In the genomic region with DNA sequence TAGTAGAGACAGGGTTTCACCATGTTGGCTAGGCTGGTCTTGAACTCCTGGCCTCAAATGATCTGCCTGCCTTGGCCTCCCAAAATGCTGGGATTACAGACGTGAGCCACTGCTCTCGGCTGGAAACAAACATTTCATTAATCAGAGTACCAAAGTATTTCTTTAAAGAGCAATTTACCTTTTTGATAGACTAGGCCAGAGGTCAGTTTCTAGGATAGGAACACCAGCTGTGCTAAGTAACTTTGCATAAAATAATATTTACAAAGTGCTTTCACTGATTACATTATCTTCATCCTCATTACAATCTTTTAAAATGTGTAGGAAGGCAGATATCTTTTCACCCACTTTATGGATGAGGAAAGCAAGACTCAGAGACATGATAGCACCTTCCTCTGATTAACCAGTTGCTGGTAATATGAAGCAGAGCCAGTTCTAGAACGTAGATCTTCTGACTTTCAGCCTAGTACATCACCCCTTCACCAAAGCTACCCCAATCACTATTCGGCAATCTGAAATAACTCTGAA, we compare ENCODE assay signal across 19 cellular contexts.
A peak's percentile ranks its signal among the peaks of the same experiment; 100 is the strongest.
DNase-seq lines count a peak whose midpoint lies in the region; ATAC-seq and TF ChIP-seq lines count a peak whose summit lies in the region.
"Had no signal": no experiment of that assay in that cellular context is flagged by ENCODE, and none has a peak within 500 bp of the region (broad histone marks: within the 10 kb centered on the region; RNA-seq: fewer than 3 reads in every experiment).

No MANE protein-coding gene starts in this region.

- intact Hi-C loops in A673 (cut with micrococcal nuclease; ENCODE audit: unreplicated experiment) (loop anchor here (5.0 kb wide), 1 partner anchor 169 kb away; no protein-coding TSS in a partner anchor), body of pancreas (cut with DNase I) (no loop called here)

- POLR2A ChIA-PET in A673 (lab: Charles Lee; ENCODE audit: low non-redundant PET), result no interaction called here

- H3K4me3 ChIP-seq in A673 (ENCODE audit: low read depth, low read length, poor library complexity, severe bottlenecking), result no peak overlapping the region
- no peak overlapping the region for H3K4me3 ChIP-seq in KMS-11 (IDR thresholded peaks at IDR 0.05; ENCODE audit: insufficient read depth, low read depth, low read length)
- no peak overlapping the region for H3K4me3 ChIP-seq in body of pancreas
- H3K4me3 ChIP-seq in mesenchymal stem cell (ENCODE audit: insufficient read depth in 1 of 2, low read depth in 1 of 2, low read length in 2 of 2), result no peak overlapping the region
- H3K4me3 ChIP-seq: tibial artery had no signal

- ATAC-seq in body of pancreas (no peak), GM18907 (IDR thresholded peaks at IDR 0.05; ENCODE audit: unreplicated experiment) (no peak)
- ATAC-seq: effector memory CD8-positive, alpha-beta T cell had no signal

- no peaks in the 10 kb centered on the region for H3K79me2 ChIP-seq in KMS-11 (ENCODE audit: insufficient read depth, low read depth)

- H3K4ac ChIP-seq in mesenchymal stem cell (ENCODE audit: low read depth in 1 of 2, low read length in 2 of 2), result peak overlapping the region in 1 of 2 experiments; percentile 80

- H2AFZ ChIP-seq in KMS-11 (ENCODE audit: low read depth) (peak overlapping the region; percentile 67), mesenchymal stem cell (ENCODE audit: low read depth, low read length) (peak overlapping the region; percentile 4)

- H3K36me3 ChIP-seq in A673 (ENCODE audit: insufficient read depth, low read length, poor library complexity, severe bottlenecking) (no peaks in the 10 kb centered on the region), KMS-11 (ENCODE audit: insufficient read depth) (no peaks in the 10 kb centered on the region), body of pancreas (replicated peaks in 1 of 2; ENCODE audit: insufficient read depth in 1 of 2, low read depth in 2 of 2) (no peaks in the 10 kb centered on the region), mesenchymal stem cell (ENCODE audit: control insufficient read depth in 1 of 2, insufficient read depth in 2 of 2, low read depth in 1 of 2, low read length in 2 of 2) (no peaks in the 10 kb centered on the region)
- H3K36me3 ChIP-seq: tibial artery had no signal

- peak overlapping the region; percentile 65 for H3K27ac ChIP-seq in A673 (ENCODE audit: low read depth, low read length, poor library complexity, severe bottlenecking)
- H3K27ac ChIP-seq in KMS-11, result peak overlapping the region; percentile 56
- H3K27ac ChIP-seq in body of pancreas, result peak overlapping the region; percentile 22 to 71 (median 54)
- peak overlapping the region; percentile 46 for H3K27ac ChIP-seq in mesenchymal stem cell (ENCODE audit: low read length, poor library complexity, severe bottlenecking)
- H3K27ac ChIP-seq: foreskin keratinocyte had no signal

- no peaks in the 10 kb centered on the region for H3K79me1 ChIP-seq in mesenchymal stem cell (replicated peaks; ENCODE audit: low read length, poor library complexity, severe bottlenecking)

- CTCF ChIA-PET in A673 (lab: Charles Lee), result no interaction called here

- BruUV-seq in A673 (replicated peaks; lab: Mats Ljungman, UMichigan), result no TSS peak

- WGBS in body of pancreas, 2 donors, result 49 to 51% methylated on average over 4 of the region's 4 CpGs
- WGBS in mesenchymal stem cell, result 96% methylated on average over 2 of the region's 4 CpGs

- no peak overlapping the region for H2BK5ac ChIP-seq in mesenchymal stem cell (ENCODE audit: low read depth, low read length, poor library complexity, severe bottlenecking)

- no peak overlapping the region for H3K23ac ChIP-seq in mesenchymal stem cell (ENCODE audit: low read length in 2 of 2)

- H3K9me3 ChIP-seq in A673 (ENCODE audit: low read depth, low read length, poor library complexity, severe bottlenecking), result no peaks in the 10 kb centered on the region
- H3K9me3 ChIP-seq in body of pancreas, result no peaks in the 10 kb centered on the region
- no peaks in the 10 kb centered on the region for H3K9me3 ChIP-seq in mesenchymal stem cell (ENCODE audit: control insufficient read depth, low read length)
- H3K9me3 ChIP-seq: tibial artery had no signal

- H2AK5ac ChIP-seq in mesenchymal stem cell (ENCODE audit: low read length, severe bottlenecking), result peak overlapping the region; percentile 36

- H3K9ac ChIP-seq in KMS-11, result 0 out of 2 replicates have a peak overlapping the region, but pooled peaks have one; percentile 8
- peak overlapping the region; percentile 11 for H3K9ac ChIP-seq in mesenchymal stem cell (ENCODE audit: low read length)

- no peak for TF ChIP-seq CTCF in A673 (conservative IDR thresholded peaks at IDR 0.05; ENCODE audit: low read depth, low read length)
- no peak for TF ChIP-seq CTCF in KMS-11 (conservative IDR thresholded peaks at IDR 0.05; ENCODE audit: low read depth, low read length)
- TF ChIP-seq CTCF in body of pancreas (IDR thresholded peaks at IDR 0.05), result no peak

- H3K27me3 ChIP-seq in A673 (replicated peaks; ENCODE audit: insufficient read depth, low read depth, low read length, poor library complexity), result peaks cover 3% of the 10 kb centered on the region
- H3K27me3 ChIP-seq in KMS-11 (ENCODE audit: insufficient read depth, low read depth), result no peaks in the 10 kb centered on the region
- no peaks in the 10 kb centered on the region for H3K27me3 ChIP-seq in body of pancreas
- H3K27me3 ChIP-seq in mesenchymal stem cell (ENCODE audit: control insufficient read depth in 1 of 2, insufficient read depth in 1 of 2, low read length in 2 of 2), result no peaks in the 10 kb centered on the region
- H3K27me3 ChIP-seq: foreskin keratinocyte, tibial artery had no signal

- no peak overlapping the region for H2BK120ac ChIP-seq in mesenchymal stem cell (ENCODE audit: low read depth, low read length)

- no peak overlapping the region for H3K14ac ChIP-seq in mesenchymal stem cell (ENCODE audit: low read length in 2 of 2)

- H3K4me2 ChIP-seq in KMS-11 (peak overlapping the region; percentile 55), mesenchymal stem cell (ENCODE audit: low read length, poor library complexity, severe bottlenecking) (no peak overlapping the region)

- no peaks in the 10 kb centered on the region for H4K20me1 ChIP-seq in KMS-11 (ENCODE audit: insufficient read depth)

- H3K18ac ChIP-seq in mesenchymal stem cell (ENCODE audit: low read depth in 1 of 2, low read length in 2 of 2), result peak overlapping the region; percentile 58 to 70

- DNase-seq in A673 (ENCODE audit: low spot score), result no peak
- no peak for DNase-seq in body of pancreas
- DNase-seq in mesenchymal stem cell, result no peak
- no peak for DNase-seq in DMS 273 treated with DMSO at 0.1 percent for 48 hours (lab: John Stamatoyannopoulos, UW)
- DNase-seq in SKM-1 treated with dmso at 0.1 percent for 144 hours (lab: John Stamatoyannopoulos, UW; ENCODE audit: unreplicated experiment), result no peak
- DNase-seq in activated gamma-delta T cell (lab: John Stamatoyannopoulos, UW), result no peak
- DNase-seq: activated CD4-positive, alpha-beta T cell treated with anti-CD3 and anti-CD28 coated beads, Interleukin-2, amount 50 U/mL, for 4 hours; activated naive CD8-positive, alpha-beta T cell treated with anti-CD3 and anti-CD28 coated beads, Interleukin-2, amount 10 ng/mL, durations not matched to agents 7 days and 5 days; activated T-cell treated with anti-CD3 and anti-CD28 coated beads, Interleukin-2, amount 50 U/mL, for 24 hours; effector memory CD8-positive, alpha-beta T cell; H9; NK-92 treated with Interleukin-12 subunit alpha and Interleukin-12 subunit beta, amount 100 ng/mL, for 24 hours; SHP77 treated with DMSO at 0.1 percent for 48 hours; stimulated activated CD4-positive, alpha-beta T cell treated with anti-CD3 and anti-CD28 coated beads, Interleukin-2, amount 100 ng/mL, for 48 hours; stimulated activated CD8-positive, alpha-beta memory T cell treated with anti-CD3 and anti-CD28 coated beads, Interleukin-4, amount 100 ng/mL, for 48 hours; tibial artery had no signal

- peak overlapping the region in 1 of 2 experiments; percentile 88 for H2BK12ac ChIP-seq in mesenchymal stem cell (ENCODE audit: low read length in 2 of 2)

- H4K91ac ChIP-seq in mesenchymal stem cell (ENCODE audit: low read length), result no peak overlapping the region

- no peak for TF ChIP-seq POLR2A in body of pancreas (IDR thresholded peaks at IDR 0.05)

- H4K8ac ChIP-seq in mesenchymal stem cell (ENCODE audit: low read length), result no peak overlapping the region

- H3K4me1 ChIP-seq in A673 (ENCODE audit: insufficient read depth, low read length, poor library complexity, severe bottlenecking) (peaks cover 37% of the 10 kb centered on the region), KMS-11 (ENCODE audit: low read depth, poor library complexity, severe bottlenecking) (peaks cover 24% of the 10 kb centered on the region), body of pancreas (peaks cover 19% of the 10 kb centered on the region), mesenchymal stem cell (ENCODE audit: control insufficient read depth, insufficient read depth, low read depth, low read length) (no peaks in the 10 kb centered on the region)

- H2BK15ac ChIP-seq in mesenchymal stem cell (ENCODE audit: low read depth, poor library complexity, severe bottlenecking), result no peak overlapping the region
